ENCODE assay signal across 8 cellular contexts in the genomic region with DNA sequence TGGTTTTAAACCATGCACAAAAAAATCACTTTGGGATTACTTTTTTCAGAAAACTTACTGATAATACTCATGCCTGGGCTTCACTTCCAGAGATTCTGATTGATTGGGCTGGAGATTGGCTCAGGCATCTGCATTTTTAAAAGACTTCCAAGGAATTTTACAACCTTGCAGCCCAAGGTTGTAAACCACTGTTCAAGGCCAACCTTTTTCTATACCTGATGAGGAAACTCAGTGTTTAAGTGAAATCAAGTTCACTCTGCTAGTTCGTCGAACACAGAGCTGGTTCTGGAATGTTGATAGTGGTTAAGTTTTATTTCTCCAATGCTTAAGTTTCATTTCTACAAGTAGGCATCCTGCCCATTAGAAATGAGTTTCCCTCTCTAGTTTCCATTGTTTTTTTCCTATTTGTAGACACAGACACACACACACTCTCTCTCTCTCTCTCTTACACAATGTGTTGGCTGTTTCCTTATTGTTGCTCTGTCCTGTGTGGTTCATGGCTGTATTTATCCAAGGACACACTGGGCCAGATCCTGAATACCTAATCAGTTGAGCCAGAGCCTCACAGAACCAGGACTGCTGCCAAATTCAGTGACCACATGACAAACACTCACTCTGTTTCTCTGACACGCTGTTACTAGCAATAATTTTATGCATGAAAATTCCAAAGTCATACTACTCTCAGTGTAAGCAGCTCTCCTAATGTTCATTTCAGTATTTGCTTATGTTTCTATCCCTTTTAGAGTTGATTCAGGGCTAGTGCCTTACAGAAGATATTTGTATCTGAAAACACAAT. TPM values are rescaled to one million over a fixed set of nuclear protein-coding genes. Genes with fewer than 3 reads are reported as not detected.
DNase-seq lines count a peak whose midpoint lies in the region; ATAC-seq, FAIRE-seq and TF ChIP-seq lines count a peak whose summit lies in the region.

No MANE protein-coding gene starts in this region.

- H3K36me3 ChIP-seq in smooth muscle cell (ENCODE audit: low read depth) = no peaks in the 10 kb centered on the region

- peak; percentile 93 for FAIRE-seq in H54 (lab: Jason Lieb, UNC)

- H3K27me3 ChIP-seq in right cardiac atrium (ENCODE audit: control insufficient read depth, insufficient read depth) (no peaks in the 10 kb centered on the region), smooth muscle cell (ENCODE audit: low read depth) (no peaks in the 10 kb centered on the region)

- H3K79me2 ChIP-seq in smooth muscle cell (ENCODE audit: low read depth) = no peaks in the 10 kb centered on the region

- TF ChIP-seq POLR2A in H54 (IDR thresholded peaks at IDR 0.05; ENCODE audit: low read depth, low read length) = no peak

- H3K9me3 Mint-ChIP-seq in stimulated activated naive CD8-positive, alpha-beta T cell treated with anti-CD3 and anti-CD28 coated beads, Interleukin-15, amount 100 ng/mL, for 72 hours = no peaks in the 10 kb centered on the region

- peak; percentile 97 to 98 for ATAC-seq in right cardiac atrium
- no peak for ATAC-seq in stimulated activated naive CD8-positive, alpha-beta T cell treated with anti-CD3 and anti-CD28 coated beads, Interleukin-15, amount 100 ng/mL, for 72 hours
- no peak for ATAC-seq in HG02884 (IDR thresholded peaks at IDR 0.05; ENCODE audit: unreplicated experiment)

- intact Hi-C loops in right cardiac atrium (cut with DNase I) = loop anchor here in 2 of 4 donors (5.0 to 10.0 kb wide), 2 partner anchors 117 to 119 kb away; partner anchors contain the start of gene LIPA (in 1 of the 2)

- H3K4me1 ChIP-seq in right cardiac atrium (ENCODE audit: control insufficient read depth, insufficient read depth, low read length) = peaks cover 7% of the 10 kb centered on the region
- peaks cover 3% of the 10 kb centered on the region for H3K4me1 ChIP-seq in smooth muscle cell (ENCODE audit: low read depth)

- 7% methylated on average over 3 of the region's 3 CpGs for WGBS in right cardiac atrium
- 42% methylated on average over 3 of the region's 3 CpGs for WGBS in smooth muscle cell (ENCODE audit: low lambda C conversion rate)

- H4K20me1 ChIP-seq in smooth muscle cell (ENCODE audit: low read depth) = no peaks in the 10 kb centered on the region

- H3K27ac ChIP-seq in right cardiac atrium (ENCODE audit: low read length) (peak overlapping the region; percentile 98), smooth muscle cell (ENCODE audit: low read depth) (peak overlapping the region; percentile 0)

- H2AFZ ChIP-seq in smooth muscle cell (ENCODE audit: low read depth) = peak overlapping the region; percentile 2

- H3K4me1 Mint-ChIP-seq in stimulated activated naive CD8-positive, alpha-beta T cell treated with anti-CD3 and anti-CD28 coated beads, Interleukin-15, amount 100 ng/mL, for 72 hours = peaks cover 6% of the 10 kb centered on the region

- peak overlapping the region; percentile 4 for H3K4me2 ChIP-seq in smooth muscle cell

- peak overlapping the region in 1 of 2 donors; percentile 15 for H3K27ac Mint-ChIP-seq in stimulated activated naive CD8-positive, alpha-beta T cell treated with anti-CD3 and anti-CD28 coated beads, Interleukin-15, amount 100 ng/mL, for 72 hours

- H3K4me3 ChIP-seq in astrocyte of the cerebellum (ENCODE audit: low read depth, low read length) (no peak overlapping the region), right cardiac atrium (ENCODE audit: low read length) (peak overlapping the region; percentile 33), smooth muscle cell (no peak overlapping the region)

- no peaks in the 10 kb centered on the region for H3F3A ChIP-seq in smooth muscle cell (ENCODE audit: low read depth)

- H3K9me3 ChIP-seq in right cardiac atrium (ENCODE audit: control insufficient read depth, low read length) (no peaks in the 10 kb centered on the region), smooth muscle cell (replicated peaks; ENCODE audit: low read depth) (no peaks in the 10 kb centered on the region)

- no peak overlapping the region for H3K4me3 Mint-ChIP-seq in stimulated activated naive CD8-positive, alpha-beta T cell treated with anti-CD3 and anti-CD28 coated beads, Interleukin-15, amount 100 ng/mL, for 72 hours

- in situ Hi-C loops in astrocyte of the cerebellum (cut with HindIII; ENCODE audit: low sequenced_read_pairs) = no loop called here

- peaks cover 26% of the 10 kb centered on the region for H3K27me3 Mint-ChIP-seq in stimulated activated naive CD8-positive, alpha-beta T cell treated with anti-CD3 and anti-CD28 coated beads, Interleukin-15, amount 100 ng/mL, for 72 hours

- DNase-seq in H54 (ENCODE audit: insufficient read length, low spot score) (peak; percentile 25), astrocyte of the cerebellum (ENCODE audit: low read depth) (peak; percentile 96), right cardiac atrium (peak; percentile 83 to 90 (median 88)), smooth muscle cell (lab: John Stamatoyannopoulos, UW; ENCODE audit: unreplicated experiment) (no peak), NCI-H82 (lab: John Stamatoyannopoulos, UW) (no peak), NCI-H82 treated with DMSO at 0.1 percent for 48 hours (lab: John Stamatoyannopoulos, UW; ENCODE audit: unreplicated experiment) (no peak)
- DNase-seq in stimulated activated naive CD8-positive, alpha-beta T cell treated with anti-CD3 and anti-CD28 coated beads, Interleukin-15, amount 100 ng/mL, for 72 hours = no peak

- TF ChIP-seq CTCF in astrocyte of the cerebellum (IDR thresholded peaks at IDR 0.05; ENCODE audit: low read depth, low read length, missing control alignments) (no peak), smooth muscle cell (IDR thresholded peaks at IDR 0.05; ENCODE audit: borderline replicate concordance, insufficient read depth, poor library complexity, severe bottlenecking) (no peak)

- H3K9ac ChIP-seq in smooth muscle cell (ENCODE audit: low read depth) = no peak overlapping the region

RNA-seq across cellular contexts. Expression of gene IFIT1B, which starts 3.7 kb away (rescaled TPM):
- total RNA-seq in right cardiac atrium (not detected), smooth muscle cell (not detected in 2 replicates)
- polyA plus RNA-seq in right cardiac atrium (not detected), smooth muscle cell (not detected in 2 replicates)

RNA-seq across cellular contexts. Expression of gene IFIT1, which starts 18.3 kb away (rescaled TPM):
- total RNA-seq in right cardiac atrium (10 to 100 TPM; 12.6 to 41.2 (median 29.0) TPM), smooth muscle cell (0.36 and 1.2 TPM in 2 replicates)
- polyA plus RNA-seq in right cardiac atrium (35.9 TPM), smooth muscle cell (0.79 and 1.8 TPM in 2 replicates)

RNA-seq across cellular contexts. Expression of gene IFIT5, which starts 40.3 kb away (rescaled TPM):
- total RNA-seq in right cardiac atrium (10 to 100 TPM; 12.2 to 16.7 (median 16.3) TPM), smooth muscle cell (5.7 and 7.7 TPM in 2 replicates)
- polyA plus RNA-seq in right cardiac atrium (9.2 TPM), smooth muscle cell (2.2 and 4.9 TPM in 2 replicates)

RNA-seq across cellular contexts. Expression of gene IFIT3, which starts 46.3 kb away (rescaled TPM):
- 10 to 100 TPM in 3 of 4 donors, 1 to 10 TPM in 1; 8.1 to 14.9 (median 13.7) TPM for total RNA-seq in right cardiac atrium
- 10.2 TPM for polyA plus RNA-seq in right cardiac atrium
- 1.2 and 2.1 TPM in 2 replicates for total RNA-seq in smooth muscle cell
- 1.7 and 4.6 TPM in 2 replicates for polyA plus RNA-seq in smooth muscle cell

Comparison
In these comparisons a context has a peak if more than half of its experiments do, and no peak if none do; other contexts are left out.
1. DNase-seq: peak in H54 (single experiment), astrocyte of the cerebellum (single experiment) and right cardiac atrium (3 of 3); none in smooth muscle cell (single experiment), stimulated activated naive CD8-positive, alpha-beta T cell treated with anti-CD3 and anti-CD28 coated beads, Interleukin-15, amount 100 ng/mL, for 72 hours (0 of 2), NCI-H82 (single experiment) and NCI-H82 treated with DMSO at 0.1 percent for 48 hours (single experiment).
2. ATAC-seq: peak in right cardiac atrium (2 of 2); none in stimulated activated naive CD8-positive, alpha-beta T cell treated with anti-CD3 and anti-CD28 coated beads, Interleukin-15, amount 100 ng/mL, for 72 hours (single experiment) and HG02884 (single experiment).